In genomic region chr1:152110860-152111514, GRCh38 we compare ENCODE assay signal across 9 cellular contexts. TPM values are rescaled to one million over a fixed set of nuclear protein-coding genes. Genes with fewer than 3 reads are reported as not detected.
A peak's percentile ranks its signal among the peaks of the same experiment; 100 is the strongest.
DNase-seq lines count a peak whose midpoint lies in the region; ATAC-seq, FAIRE-seq and TF ChIP-seq lines count a peak whose summit lies in the region.
"Had no signal": no experiment of that assay in that cellular context is flagged by ENCODE, and none has a peak within 500 bp of the region (broad histone marks: within the 10 kb centered on the region; RNA-seq: fewer than 3 reads in every experiment).

No MANE protein-coding gene starts in this region.

- H3K9me3 Mint-ChIP-seq in stimulated activated naive CD8-positive, alpha-beta T cell treated with anti-CD3 and anti-CD28 coated beads, Interleukin-15, amount 100 ng/mL, for 72 hours, result no peaks in the 10 kb centered on the region
- H3K9me3 Mint-ChIP-seq: dendritic cell treated with granulocyte-macrophage colony-stimulating factor and Interleukin-4, amounts not matched to agents 40 ng/mL and 50 ng/mL, for 4 days had no signal

- FAIRE-seq in bronchial epithelial cell (lab: Jason Lieb, UNC) (no peak), HepG2 (lab: Jason Lieb, UNC) (no peak)

- H3K27ac ChIP-seq in ACC112 (ENCODE audit: low read depth, low read length) (no peak overlapping the region), HepG2 (ENCODE audit: extremely low read length, insufficient read depth, low read length) (no peak overlapping the region)

- ATAC-seq in HepG2 (peak; percentile 66), HG02623 (IDR thresholded peaks at IDR 0.05; ENCODE audit: unreplicated experiment) (no peak), GM19463 (IDR thresholded peaks at IDR 0.05; ENCODE audit: unreplicated experiment) (no peak)
- ATAC-seq in stimulated activated naive CD8-positive, alpha-beta T cell treated with anti-CD3 and anti-CD28 coated beads, Interleukin-15, amount 100 ng/mL, for 72 hours, result peak; percentile 76

- H3K9me3 ChIP-seq in HepG2 (ENCODE audit: low read length), result no peaks in the 10 kb centered on the region

- H3K9ac ChIP-seq in HepG2 (ENCODE audit: insufficient read depth, low read depth, low read length), result no peak overlapping the region

- H3K4me1 Mint-ChIP-seq in stimulated activated naive CD8-positive, alpha-beta T cell treated with anti-CD3 and anti-CD28 coated beads, Interleukin-15, amount 100 ng/mL, for 72 hours, result no peaks in the 10 kb centered on the region

- no peak for TF ChIP-seq POLR2A in HepG2 (IDR thresholded peaks at IDR 0.05; ENCODE audit: insufficient read depth in 1 of 2, low read depth in 2 of 2, low read length in 2 of 2)

- no peaks in the 10 kb centered on the region for H4K20me1 ChIP-seq in HepG2 (ENCODE audit: insufficient read depth, low read length)

- peaks cover 89% of the 10 kb centered on the region for H3K27me3 ChIP-seq in ACC112 (ENCODE audit: insufficient read depth, low read length)
- peaks cover 60% of the 10 kb centered on the region for H3K27me3 ChIP-seq in bronchial epithelial cell (ENCODE audit: control insufficient read depth, insufficient read depth, low read length)
- H3K27me3 ChIP-seq in HepG2 (ENCODE audit: control insufficient read depth in 1 of 2, insufficient read depth in 2 of 2, low read length in 2 of 2), result peaks cover 5 to 55% of the 10 kb centered on the region in 2 experiments; a peak in 3 of 5 replicates

- CTCF ChIA-PET in HepG2 (lab: Yijun Ruan, JAX; ENCODE audit: low intra/inter-chr PET ratio, low total read pairs), result no interaction called here

- no peak overlapping the region for H3K27ac Mint-ChIP-seq in stimulated activated naive CD8-positive, alpha-beta T cell treated with anti-CD3 and anti-CD28 coated beads, Interleukin-15, amount 100 ng/mL, for 72 hours
- H3K27ac Mint-ChIP-seq: dendritic cell treated with granulocyte-macrophage colony-stimulating factor and Interleukin-4, amounts not matched to agents 40 ng/mL and 50 ng/mL, for 4 days had no signal

- TF ChIP-seq CTCF in bronchial epithelial cell (IDR thresholded peaks at IDR 0.05; ENCODE audit: insufficient read depth, low read length, severe bottlenecking), result no peak
- TF ChIP-seq CTCF in HepG2 (CRISPR knock-in tag; IDR thresholded peaks at IDR 0.05), result no peak

- H2AFZ ChIP-seq in ACC112 (ENCODE audit: low read length, unreplicated experiment), result peak overlapping the region; percentile 66
- no peak overlapping the region for H2AFZ ChIP-seq in HepG2 (ENCODE audit: low read length)

- POLR2A ChIA-PET in HepG2 (lab: Yijun Ruan, JAX), result no interaction called here

- peaks cover 4% of the 10 kb centered on the region for H3K4me1 ChIP-seq in ACC112 (ENCODE audit: control insufficient read depth, insufficient read depth, low read length, unreplicated experiment)
- no peaks in the 10 kb centered on the region for H3K4me1 ChIP-seq in HepG2 (ENCODE audit: insufficient read depth, low read length)

- no peak overlapping the region for H3K4me3 Mint-ChIP-seq in stimulated activated naive CD8-positive, alpha-beta T cell treated with anti-CD3 and anti-CD28 coated beads, Interleukin-15, amount 100 ng/mL, for 72 hours
- H3K4me3 Mint-ChIP-seq: dendritic cell treated with granulocyte-macrophage colony-stimulating factor and Interleukin-4, amounts not matched to agents 40 ng/mL and 50 ng/mL, for 4 days had no signal

- no peaks in the 10 kb centered on the region for H3K27me3 Mint-ChIP-seq in stimulated activated naive CD8-positive, alpha-beta T cell treated with anti-CD3 and anti-CD28 coated beads, Interleukin-15, amount 100 ng/mL, for 72 hours

- intact Hi-C loops in HepG2 (cut with micrococcal nuclease; ENCODE audit: unreplicated experiment), result no loop called here

- in situ Hi-C loops in HepG2 (cut with HindIII; ENCODE audit: extremely low pct_ligation_motif_present, low pct_unique_long_range_greater_than_20kb), result no loop called here

- H3K4me2 ChIP-seq in HepG2 (ENCODE audit: low read depth, low read length), result peak overlapping the region; percentile 47; the same call in 1 of the 2 replicates

- no peaks in the 10 kb centered on the region for H3K79me2 ChIP-seq in ACC112 (ENCODE audit: control insufficient read depth, insufficient read depth, low read length, unreplicated experiment)
- no peaks in the 10 kb centered on the region for H3K79me2 ChIP-seq in HepG2 (ENCODE audit: insufficient read depth, low read length)

- no peak for TF ChIP-seq RAD21 in HepG2 (CRISPR knock-in tag; IDR thresholded peaks at IDR 0.05)

- H3K36me3 ChIP-seq in ACC112 (ENCODE audit: insufficient read depth, low read length) (no peaks in the 10 kb centered on the region), bronchial epithelial cell (ENCODE audit: control insufficient read depth, insufficient read depth, low read length) (no peaks in the 10 kb centered on the region), HepG2 (replicated peaks in 1 of 2; ENCODE audit: control insufficient read depth in 1 of 2, insufficient read depth in 2 of 2, low read length in 2 of 2) (no peaks in the 10 kb centered on the region)

- DNase-seq in OCI-M1 (lab: John Stamatoyannopoulos, UW) (peak; percentile 20), bronchial epithelial cell (ENCODE audit: low read depth) (peak; percentile 30), HepG2 (ENCODE audit: low spot score) (no peak)
- DNase-seq in stimulated activated naive CD8-positive, alpha-beta T cell treated with anti-CD3 and anti-CD28 coated beads, Interleukin-15, amount 100 ng/mL, for 72 hours, result peak; percentile 42 to 44

- 9% methylated on average over 60 of the region's 60 CpGs for WGBS in HepG2 (ENCODE audit: low lambda C conversion rate)

- no peak for TF ChIP-seq EP300 in HepG2 (IDR thresholded peaks at IDR 0.05; ENCODE audit: low read depth in 2 of 2, low read length in 2 of 2)
- TF ChIP-seq EP300 in HepG2 (CRISPR knock-in tag; IDR thresholded peaks at IDR 0.05; ENCODE audit: borderline replicate concordance), result no peak

- H3K4me3 ChIP-seq in ACC112 (ENCODE audit: low read depth, low read length) (peak overlapping the region; percentile 79), GM08714 (ENCODE audit: low read length) (peak overlapping the region; percentile 21; the same call in 1 of the 2 replicates), bronchial epithelial cell (ENCODE audit: low read depth, low read length) (peak overlapping the region; percentile 38), HepG2 (replicated peaks in 1 of 3; ENCODE audit: insufficient read depth in 1 of 3, low read depth in 2 of 3, low read length in 3 of 3) (peak overlapping the region in 1 of 3 experiments; percentile 28; a peak in 1 of 6 replicates)

- no TSS peak for BruUV-seq in HepG2 (replicated peaks; lab: Mats Ljungman, UMichigan)

RNA-seq across cellular contexts. Expression of gene TCHH, which starts 4.3 kb away (rescaled TPM):
- under 0.01 TPM in 2 replicates for total RNA-seq in bronchial epithelial cell
- not detected in 2 replicates for total RNA-seq in HepG2 (2016; rRNA removed; fragmentation: Illumina TruSeq; extraction: Trizol)
- total RNA-seq in HepG2 (2016; cell fraction: cytosol; rRNA removed; fragmentation: Illumina TruSeq; extraction: Trizol; ENCODE audit: low read depth), result not detected in 2 replicates
- total RNA-seq in HepG2 (2016; cell fraction: insoluble cytoplasmic fraction; rRNA removed; fragmentation: Illumina TruSeq; extraction: Trizol), result not detected in 2 replicates
- total RNA-seq in HepG2 (2016; cell fraction: membrane; rRNA removed; fragmentation: Illumina TruSeq; extraction: Trizol), result not detected in 2 replicates
- not detected in 2 replicates for total RNA-seq in HepG2 (2016; cell fraction: nucleus; rRNA removed; fragmentation: Illumina TruSeq; extraction: Trizol)
- not detected in 2 replicates for polyA plus RNA-seq in HepG2 (2011; rRNA removed)
- polyA plus RNA-seq in HepG2 (2011; cell fraction: cytosol; rRNA removed), result not detected in 2 replicates
- polyA plus RNA-seq in HepG2 (2011; cell fraction: nucleus; rRNA removed), result not detected in 2 replicates
- not detected in 2 replicates for polyA plus RNA-seq in HepG2 (2012)
- polyA plus RNA-seq in HepG2 (2016; cell fraction: cytosol; fragmentation: Illumina TruSeq; extraction: Trizol; ENCODE audit: low read depth), result not detected in 2 replicates
- not detected in 2 replicates for polyA plus RNA-seq in HepG2 (2016; cell fraction: insoluble cytoplasmic fraction; fragmentation: Illumina TruSeq; extraction: Trizol; ENCODE audit: low read depth)
- polyA plus RNA-seq in HepG2 (2016; cell fraction: membrane; fragmentation: Illumina TruSeq; extraction: Trizol; ENCODE audit: low read depth), result not detected in 2 replicates
- not detected in 2 replicates for polyA plus RNA-seq in HepG2 (2016; cell fraction: nucleus; fragmentation: Illumina TruSeq; extraction: Trizol; ENCODE audit: insufficient read depth, low read depth)
- polyA minus RNA-seq in HepG2 (2011; rRNA and poly(A)+ RNA removed; ENCODE audit: low replicate concordance), result not detected in 2 replicates
- polyA minus RNA-seq in HepG2 (2011; cell fraction: cytosol; rRNA and poly(A)+ RNA removed), result not detected in 2 replicates
- polyA minus RNA-seq in HepG2 (2011; cell fraction: nucleus; rRNA and poly(A)+ RNA removed), result not detected in 2 replicates

RNA-seq across cellular contexts. Expression of gene TCHHL1, which starts 22.1 kb away (rescaled TPM):
- not detected in 2 replicates for total RNA-seq in bronchial epithelial cell
- not detected in 2 replicates for total RNA-seq in HepG2 (2016; rRNA removed; fragmentation: Illumina TruSeq; extraction: Trizol)
- total RNA-seq in HepG2 (2016; cell fraction: cytosol; rRNA removed; fragmentation: Illumina TruSeq; extraction: Trizol; ENCODE audit: low read depth), result not detected in 2 replicates
- total RNA-seq in HepG2 (2016; cell fraction: insoluble cytoplasmic fraction; rRNA removed; fragmentation: Illumina TruSeq; extraction: Trizol), result not detected in 2 replicates
- not detected in 2 replicates for total RNA-seq in HepG2 (2016; cell fraction: membrane; rRNA removed; fragmentation: Illumina TruSeq; extraction: Trizol)
- total RNA-seq in HepG2 (2016; cell fraction: nucleus; rRNA removed; fragmentation: Illumina TruSeq; extraction: Trizol), result not detected in 2 replicates
- not detected in 2 replicates for polyA plus RNA-seq in HepG2 (2011; rRNA removed)
- not detected in 2 replicates for polyA plus RNA-seq in HepG2 (2011; cell fraction: cytosol; rRNA removed)
- not detected in 2 replicates for polyA plus RNA-seq in HepG2 (2011; cell fraction: nucleus; rRNA removed)
- not detected in 2 replicates for polyA plus RNA-seq in HepG2 (2012)
- polyA plus RNA-seq in HepG2 (2016; cell fraction: cytosol; fragmentation: Illumina TruSeq; extraction: Trizol; ENCODE audit: low read depth), result not detected in 2 replicates
- polyA plus RNA-seq in HepG2 (2016; cell fraction: insoluble cytoplasmic fraction; fragmentation: Illumina TruSeq; extraction: Trizol; ENCODE audit: low read depth), result not detected in 2 replicates
- polyA plus RNA-seq in HepG2 (2016; cell fraction: membrane; fragmentation: Illumina TruSeq; extraction: Trizol; ENCODE audit: low read depth), result not detected in 2 replicates
- not detected in 2 replicates for polyA plus RNA-seq in HepG2 (2016; cell fraction: nucleus; fragmentation: Illumina TruSeq; extraction: Trizol; ENCODE audit: insufficient read depth, low read depth)
- not detected in 2 replicates for polyA minus RNA-seq in HepG2 (2011; rRNA and poly(A)+ RNA removed; ENCODE audit: low replicate concordance)
- not detected in 2 replicates for polyA minus RNA-seq in HepG2 (2011; cell fraction: cytosol; rRNA and poly(A)+ RNA removed)
- not detected in 2 replicates for polyA minus RNA-seq in HepG2 (2011; cell fraction: nucleus; rRNA and poly(A)+ RNA removed)

RNA-seq across cellular contexts. Expression of gene RPTN, which starts 48.0 kb away (rescaled TPM):
- total RNA-seq in bronchial epithelial cell (0.53 and 2.9 TPM in 2 replicates), HepG2 (2016; rRNA removed; fragmentation: Illumina TruSeq; extraction: Trizol) (not detected in 2 replicates)
- total RNA-seq in HepG2 (2016; cell fraction: cytosol; rRNA removed; fragmentation: Illumina TruSeq; extraction: Trizol; ENCODE audit: low read depth), result not detected in 2 replicates
- not detected in 2 replicates for total RNA-seq in HepG2 (2016; cell fraction: insoluble cytoplasmic fraction; rRNA removed; fragmentation: Illumina TruSeq; extraction: Trizol)
- total RNA-seq in HepG2 (2016; cell fraction: membrane; rRNA removed; fragmentation: Illumina TruSeq; extraction: Trizol), result not detected in 2 replicates
- total RNA-seq in HepG2 (2016; cell fraction: nucleus; rRNA removed; fragmentation: Illumina TruSeq; extraction: Trizol), result not detected in 2 replicates
- polyA plus RNA-seq in HepG2 (2011; rRNA removed), result not detected in 2 replicates
- polyA plus RNA-seq in HepG2 (2011; cell fraction: cytosol; rRNA removed), result not detected in 2 replicates
- not detected in 2 replicates for polyA plus RNA-seq in HepG2 (2011; cell fraction: nucleus; rRNA removed)
- not detected in 2 replicates for polyA plus RNA-seq in HepG2 (2012)
- not detected in 2 replicates for polyA plus RNA-seq in HepG2 (2016; cell fraction: cytosol; fragmentation: Illumina TruSeq; extraction: Trizol; ENCODE audit: low read depth)
- not detected in 2 replicates for polyA plus RNA-seq in HepG2 (2016; cell fraction: insoluble cytoplasmic fraction; fragmentation: Illumina TruSeq; extraction: Trizol; ENCODE audit: low read depth)
- not detected in 2 replicates for polyA plus RNA-seq in HepG2 (2016; cell fraction: membrane; fragmentation: Illumina TruSeq; extraction: Trizol; ENCODE audit: low read depth)
- not detected in 2 replicates for polyA plus RNA-seq in HepG2 (2016; cell fraction: nucleus; fragmentation: Illumina TruSeq; extraction: Trizol; ENCODE audit: insufficient read depth, low read depth)
- not detected in 2 replicates for polyA minus RNA-seq in HepG2 (2011; rRNA and poly(A)+ RNA removed; ENCODE audit: low replicate concordance)
- not detected in 2 replicates for polyA minus RNA-seq in HepG2 (2011; cell fraction: cytosol; rRNA and poly(A)+ RNA removed)
- polyA minus RNA-seq in HepG2 (2011; cell fraction: nucleus; rRNA and poly(A)+ RNA removed), result not detected in 2 replicates

Comparison
In these comparisons a context has a peak if more than half of its experiments do, and no peak if none do; other contexts are left out.
1. ATAC-seq: peak in HepG2 (single experiment) and stimulated activated naive CD8-positive, alpha-beta T cell treated with anti-CD3 and anti-CD28 coated beads, Interleukin-15, amount 100 ng/mL, for 72 hours (single experiment); none in HG02623 (single experiment) and GM19463 (single experiment).